29 cellular contexts compared by ENCODE assay signal in the genomic region with DNA sequence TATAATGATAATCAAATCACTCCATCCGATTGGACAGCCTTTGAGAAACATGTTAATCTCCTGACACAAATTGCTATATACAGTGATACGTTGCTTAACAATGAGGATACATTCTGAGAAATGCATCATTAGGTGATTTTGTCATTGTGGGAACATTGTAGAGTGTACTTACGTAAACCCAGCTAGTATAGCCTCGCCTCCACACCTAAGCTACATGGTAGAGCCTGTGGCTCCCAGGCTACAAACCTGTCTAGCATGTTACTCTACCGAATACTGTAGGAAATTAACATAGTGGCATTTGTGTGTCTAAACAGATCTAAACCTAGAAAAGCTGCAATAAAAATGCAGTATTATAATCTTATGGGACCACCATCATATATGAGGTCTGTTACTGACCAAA.
"Had no signal": no experiment of that assay in that cellular context is flagged by ENCODE, and none has a peak within 500 bp of the region (broad histone marks: within the 10 kb centered on the region; RNA-seq: fewer than 3 reads in every experiment).

No MANE protein-coding gene starts in this region.

- H3K4me3 Mint-ChIP-seq: activated B cell treated with CpG ODN at 0.5 μM for 24 hours; activated CD8-positive, alpha-beta T cell treated with anti-CD3 and anti-CD28 coated beads for 36 hours; activated naive CD4-positive, alpha-beta T cell treated with anti-CD3 and anti-CD28 coated beads, Interleukin-2, amount 10 ng/mL, durations not matched to agents 7 days and 5 days; activated naive CD8-positive, alpha-beta T cell treated with anti-CD3 and anti-CD28 coated beads, Interleukin-2, amount 10 ng/mL, durations not matched to agents 7 days and 5 days; activated T-cell treated with anti-CD3 and anti-CD28 coated beads, Interleukin-2, amount 50 U/mL, for 24 hours; activated T-cell treated with anti-CD3 and anti-CD28 coated beads, Interleukin-2, amount 50 U/mL, for 72 hours; brain; central memory CD8-positive, alpha-beta T cell; T-helper 17 cell; T-helper 2 cell treated with Interferon-gamma antibody and Interleukin-4, amounts not matched to agents 5 μg/mL and 100 μg/mL, for 36 hours had no signal

- H3K27ac Mint-ChIP-seq: activated B cell treated with CpG ODN at 0.5 μM for 24 hours; activated CD8-positive, alpha-beta T cell treated with anti-CD3 and anti-CD28 coated beads for 36 hours; activated naive CD4-positive, alpha-beta T cell treated with anti-CD3 and anti-CD28 coated beads, Interleukin-2, amount 10 ng/mL, durations not matched to agents 7 days and 5 days; activated naive CD4-positive, alpha-beta T cell treated with anti-CD3 and anti-CD28 coated beads, Interleukin-2, amount 50 U/mL, for 72 hours; activated naive CD8-positive, alpha-beta T cell treated with anti-CD3 and anti-CD28 coated beads, Interleukin-2, amount 10 ng/mL, durations not matched to agents 7 days and 5 days; activated T-cell treated with anti-CD3 and anti-CD28 coated beads, Interleukin-2, amount 50 U/mL, for 24 hours; activated T-cell treated with anti-CD3 and anti-CD28 coated beads, Interleukin-2, amount 50 U/mL, for 72 hours; T-helper 2 cell treated with Interferon-gamma antibody and Interleukin-4, amounts not matched to agents 5 μg/mL and 100 μg/mL, for 36 hours had no signal

- H3K4me3 ChIP-seq: ascending aorta, breast epithelium, gastrocnemius medialis, heart left ventricle had no signal

- H3K4me1 ChIP-seq: ascending aorta, breast epithelium, gastrocnemius medialis, heart left ventricle had no signal

- DNase-seq: activated B cell treated with CpG ODN at 0.5 μM for 24 hours; activated CD4-positive, alpha-beta T cell treated with anti-CD3 and anti-CD28 coated beads for 48 hours; activated CD4-positive, alpha-beta T cell treated with anti-CD3 and anti-CD28 coated beads, Interleukin-2, amount 50 U/mL, for 1 hour; activated CD4-positive, alpha-beta T cell treated with anti-CD3 and anti-CD28 coated beads, Interleukin-2, amount 50 U/mL, for 48 hours; activated CD8-positive, alpha-beta memory T cell treated with anti-CD3 and anti-CD28 coated beads, Interleukin-2, amount 50 U/mL, for 48 hours; activated CD8-positive, alpha-beta T cell treated with anti-CD3 and anti-CD28 coated beads for 36 hours; activated gamma-delta T cell; activated naive CD4-positive, alpha-beta T cell; activated naive CD4-positive, alpha-beta T cell treated with anti-CD3 and anti-CD28 coated beads, Interleukin-2, amount 10 ng/mL, durations not matched to agents 7 days and 5 days; activated naive CD8-positive, alpha-beta T cell treated with anti-CD3 and anti-CD28 coated beads, Interleukin-2, amount 10 ng/mL, durations not matched to agents 7 days and 5 days; activated T-cell treated with anti-CD3 and anti-CD28 coated beads for 4 hours; activated T-cell treated with anti-CD3 and anti-CD28 coated beads, Interleukin-2, amount 50 U/mL, for 24 hours; activated T-cell treated with anti-CD3 and anti-CD28 coated beads, Interleukin-2, amount 50 U/mL, for 72 hours; cortex of kidney; effector CD8-positive, alpha-beta T cell; foreskin keratinocyte; gastrocnemius medialis; glutamatergic neuron; heart left ventricle; T-helper 1 cell; T-helper 17 cell; T1000; WERI-Rb-1 had no signal

- H3K9me3 ChIP-seq: ascending aorta, breast epithelium, gastrocnemius medialis, heart left ventricle had no signal

- H3K27me3 Mint-ChIP-seq: activated CD8-positive, alpha-beta T cell treated with anti-CD3 and anti-CD28 coated beads for 36 hours; activated naive CD4-positive, alpha-beta T cell treated with anti-CD3 and anti-CD28 coated beads, Interleukin-2, amount 10 ng/mL, durations not matched to agents 7 days and 5 days; activated naive CD8-positive, alpha-beta T cell treated with anti-CD3 and anti-CD28 coated beads, Interleukin-2, amount 10 ng/mL, durations not matched to agents 7 days and 5 days; activated T-cell treated with anti-CD3 and anti-CD28 coated beads, Interleukin-2, amount 50 U/mL, for 24 hours; central memory CD8-positive, alpha-beta T cell; T-helper 17 cell had no signal

- H3K27ac ChIP-seq: ascending aorta, breast epithelium, foreskin keratinocyte, gastrocnemius medialis, heart left ventricle, WERI-Rb-1 had no signal

- H3K4me1 Mint-ChIP-seq: activated B cell treated with CpG ODN at 0.5 μM for 24 hours; activated naive CD4-positive, alpha-beta T cell treated with anti-CD3 and anti-CD28 coated beads, Interleukin-2, amount 10 ng/mL, durations not matched to agents 7 days and 5 days; central memory CD8-positive, alpha-beta T cell had no signal

- H3K36me3 ChIP-seq: ascending aorta, breast epithelium, gastrocnemius medialis, heart left ventricle, WERI-Rb-1 had no signal

- H3K9me3 Mint-ChIP-seq: activated B cell treated with CpG ODN at 0.5 μM for 24 hours; activated CD8-positive, alpha-beta T cell treated with anti-CD3 and anti-CD28 coated beads for 36 hours; activated naive CD4-positive, alpha-beta T cell treated with anti-CD3 and anti-CD28 coated beads, Interleukin-2, amount 10 ng/mL, durations not matched to agents 7 days and 5 days; activated naive CD4-positive, alpha-beta T cell treated with anti-CD3 and anti-CD28 coated beads, Interleukin-2, amount 50 U/mL, for 72 hours; activated naive CD8-positive, alpha-beta T cell treated with anti-CD3 and anti-CD28 coated beads, Interleukin-2, amount 10 ng/mL, durations not matched to agents 7 days and 5 days; activated T-cell treated with anti-CD3 and anti-CD28 coated beads, Interleukin-2, amount 50 U/mL, for 24 hours; activated T-cell treated with anti-CD3 and anti-CD28 coated beads, Interleukin-2, amount 50 U/mL, for 72 hours; brain; central memory CD8-positive, alpha-beta T cell; T-helper 2 cell treated with Interferon-gamma antibody and Interleukin-4, amounts not matched to agents 5 μg/mL and 100 μg/mL, for 36 hours had no signal

- H3K36me3 Mint-ChIP-seq: activated naive CD4-positive, alpha-beta T cell treated with anti-CD3 and anti-CD28 coated beads, Interleukin-2, amount 10 ng/mL, durations not matched to agents 7 days and 5 days; activated naive CD4-positive, alpha-beta T cell treated with anti-CD3 and anti-CD28 coated beads, Interleukin-2, amount 50 U/mL, for 72 hours; activated naive CD8-positive, alpha-beta T cell treated with anti-CD3 and anti-CD28 coated beads, Interleukin-2, amount 10 ng/mL, durations not matched to agents 7 days and 5 days; brain had no signal

- H3K27me3 ChIP-seq: ascending aorta, breast epithelium, foreskin keratinocyte, gastrocnemius medialis, heart left ventricle had no signal
